Comparison of ENCODE assay signal across 8 cellular contexts in the genomic region with DNA sequence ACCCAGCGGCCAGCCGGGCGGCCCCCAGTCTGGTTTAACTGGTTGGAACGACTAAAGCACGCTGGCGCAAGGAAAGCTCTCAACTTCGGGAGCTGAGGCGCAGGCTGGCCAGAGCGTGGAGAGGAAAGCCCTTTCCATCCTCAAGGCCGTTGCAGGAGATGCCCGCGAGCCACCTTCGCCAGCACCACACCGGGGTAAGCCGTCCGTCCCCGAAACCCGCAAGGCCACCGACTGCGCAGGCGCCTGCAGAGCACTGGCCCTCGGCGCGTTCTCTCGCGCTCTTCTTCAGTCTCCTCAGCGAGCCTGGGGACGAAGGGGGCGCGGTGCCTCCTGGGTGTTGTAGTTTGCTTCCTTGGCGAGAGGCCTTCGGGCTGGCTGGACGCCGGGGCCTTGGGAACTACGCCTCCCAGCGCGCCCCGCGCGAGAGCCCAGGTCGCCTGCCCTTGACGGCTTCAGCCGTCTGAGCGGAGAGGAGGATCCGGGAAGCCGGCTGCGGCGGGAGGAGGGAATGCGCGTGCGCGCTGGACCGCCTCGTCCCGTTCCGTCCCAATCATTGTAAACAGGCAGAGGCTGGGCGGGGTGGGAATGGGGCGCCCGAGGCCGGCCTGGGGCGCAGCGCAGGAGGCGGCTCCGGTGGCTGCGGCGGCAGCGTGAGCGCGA. TPM values are rescaled to one million over a fixed set of nuclear protein-coding genes. Genes with fewer than 3 reads are reported as not detected.
DNase-seq lines count a peak whose midpoint lies in the region; ATAC-seq and TF ChIP-seq lines count a peak whose summit lies in the region.

A gene (plus strand): TSS at position 531 of the 660 bp plus-strand sequence. CDS start 37,533 bp downstream, outside the sequence.

- no peak for TF ChIP-seq CTCF in coronary artery (IDR thresholded peaks at IDR 0.05)

- peak within 1 kb of the TSS; percentile 87 for H3K4me2 ChIP-seq in BLaER1

- peaks cover 26% of the 10 kb centered on the region for H3K36me3 ChIP-seq in BLaER1

- H3K27ac Mint-ChIP-seq in activated CD4-positive, alpha-beta T cell treated with anti-CD3 and anti-CD28 coated beads, Interleukin-2, amount 10 ng/mL, durations not matched to agents 7 days and 5 days, result peak within 1 kb of the TSS; percentile 94

- H3K4me1 Mint-ChIP-seq in activated CD4-positive, alpha-beta T cell treated with anti-CD3 and anti-CD28 coated beads, Interleukin-2, amount 10 ng/mL, durations not matched to agents 7 days and 5 days, result peaks cover 24% of the 10 kb centered on the region

- H3K9me3 ChIP-seq in BLaER1, result peaks cover 6% of the 10 kb centered on the region; the same call in 1 of the 2 replicates

- POLR2A ChIA-PET in activated CD4-positive, alpha-beta T cell treated with anti-CD3 and anti-CD28 coated beads, Interleukin-2, amount 10 ng/mL, durations not matched to agents 7 days and 5 days (lab: Charles Lee), result interaction anchor here (0.7 kb wide), 1 partner anchor 13 kb away, joined by 3 read pairs; no protein-coding TSS in a partner anchor

- peak within 1 kb of the TSS; percentile 94 for H3K9ac ChIP-seq in BLaER1

- H3K4me3 Mint-ChIP-seq in activated CD4-positive, alpha-beta T cell treated with anti-CD3 and anti-CD28 coated beads, Interleukin-2, amount 10 ng/mL, durations not matched to agents 7 days and 5 days, result peak within 1 kb of the TSS; percentile 90

- H3K9me3 Mint-ChIP-seq in activated CD4-positive, alpha-beta T cell treated with anti-CD3 and anti-CD28 coated beads, Interleukin-2, amount 10 ng/mL, durations not matched to agents 7 days and 5 days, result no peaks in the 10 kb centered on the region

- peaks cover 37% of the 10 kb centered on the region for H4K20me1 ChIP-seq in BLaER1

- DNase-seq in NCI-H526 (lab: John Stamatoyannopoulos, UW) (peak; percentile 93 to 98), coronary artery (ENCODE audit: low spot score) (peak; percentile 100)
- DNase-seq in activated CD4-positive, alpha-beta T cell treated with anti-CD3 and anti-CD28 coated beads, Interleukin-2, amount 10 ng/mL, durations not matched to agents 7 days and 5 days, result peak; percentile 99
- peak; percentile 93 to 96 for DNase-seq in stimulated activated CD4-positive, alpha-beta T cell treated with anti-CD3 and anti-CD28 coated beads, Interleukin-1b, Interleukin-23, amount 100 ng/mL, for 4 hours (ENCODE audit: low read depth in 2 of 2)

- peaks cover 18% of the 10 kb centered on the region for H3K27me3 Mint-ChIP-seq in activated CD4-positive, alpha-beta T cell treated with anti-CD3 and anti-CD28 coated beads, Interleukin-2, amount 10 ng/mL, durations not matched to agents 7 days and 5 days

- peaks cover 15% of the 10 kb centered on the region for H3K36me3 Mint-ChIP-seq in activated CD4-positive, alpha-beta T cell treated with anti-CD3 and anti-CD28 coated beads, Interleukin-2, amount 10 ng/mL, durations not matched to agents 7 days and 5 days (ENCODE audit: low read depth)

- ATAC-seq in GM19324 (IDR thresholded peaks at IDR 0.05; ENCODE audit: low FRiP score, unreplicated experiment), result peak; percentile 94
- ATAC-seq in HG03469 (IDR thresholded peaks at IDR 0.05; ENCODE audit: unreplicated experiment), result peak; percentile 90

- CTCF ChIA-PET in activated CD4-positive, alpha-beta T cell treated with anti-CD3 and anti-CD28 coated beads, Interleukin-2, amount 10 ng/mL, durations not matched to agents 7 days and 5 days (lab: Charles Lee), result no interaction called here

- peaks cover 21% of the 10 kb centered on the region for H3K4me1 ChIP-seq in BLaER1

- H3K27ac ChIP-seq in BLaER1 (peak within 1 kb of the TSS; percentile 92), coronary artery (peak within 1 kb of the TSS; percentile 83 to 98), layer of hippocampus (ENCODE audit: low read depth, low read length) (peak within 1 kb of the TSS; percentile 97)

- H3K4me3 ChIP-seq in BLaER1, result peak within 1 kb of the TSS; percentile 100
- peak within 1 kb of the TSS; percentile 100 for H3K4me3 ChIP-seq in coronary artery

- H3K27me3 ChIP-seq in BLaER1, result no peaks in the 10 kb centered on the region
- H3K27me3 ChIP-seq in layer of hippocampus (ENCODE audit: control insufficient read depth, insufficient read depth, low read length), result no peaks in the 10 kb centered on the region

RNA-seq across cellular contexts. Expression of the gene that starts here (rescaled TPM):
- total RNA-seq in activated CD4-positive, alpha-beta T cell treated with anti-CD3 and anti-CD28 coated beads, Interleukin-2, amount 10 ng/mL, durations not matched to agents 7 days and 5 days, result 10 to 100 TPM; 47.3 to 48.4 TPM

Comparison
In these comparisons a context has a peak if more than half of its experiments do, and no peak if none do; other contexts are left out.
1. Peak in every context shown above with its lines: DNase-seq, ATAC-seq, H3K4me3 ChIP-seq and H3K27ac ChIP-seq.